Comparison of ENCODE assay signal across 20 cellular contexts in genomic region chr9:136014928-136015633, GRCh38. TPM values are rescaled to one million over a fixed set of nuclear protein-coding genes. Genes with fewer than 3 reads are reported as not detected.
DNase-seq lines count a peak whose midpoint lies in the region; FAIRE-seq and TF ChIP-seq lines count a peak whose summit lies in the region.
"Had no signal": no experiment of that assay in that cellular context is flagged by ENCODE, and none has a peak within 500 bp of the region (broad histone marks: within the 10 kb centered on the region; RNA-seq: fewer than 3 reads in every experiment).

No MANE protein-coding gene starts in this region.

- no peak overlapping the region for H3K27ac Mint-ChIP-seq in activated T-cell treated with anti-CD3 and anti-CD28 coated beads, Interleukin-2, amount 50 U/mL, for 24 hours
- H3K27ac Mint-ChIP-seq: activated T-helper 2 cell treated with anti-CD3 and anti-CD28 coated beads, Interferon-gamma antibody, Interleukin-2, Interleukin-4, amounts not matched to agents 10 μg/mL and 5 μg/mL and 100 μg/mL, durations not matched to agents 14 hours and 24 hours and 36 hours; stimulated activated naive CD8-positive, alpha-beta T cell treated with anti-CD3 and anti-CD28 coated beads, Interleukin-15, amount 100 ng/mL, for 72 hours had no signal

- no peaks in the 10 kb centered on the region for H3K9me3 ChIP-seq in OCI-LY7 (ENCODE audit: low read length)
- no peaks in the 10 kb centered on the region for H3K9me3 ChIP-seq in kidney (ENCODE audit: control insufficient read depth in 1 of 2, low read length in 2 of 2)
- H3K9me3 ChIP-seq in spleen, result no peaks in the 10 kb centered on the region
- H3K9me3 ChIP-seq: BLaER1, neutrophil had no signal

- DNase-seq in activated T-cell treated with anti-CD3 and anti-CD28 coated beads, Interleukin-2, amount 50 U/mL, for 24 hours, result peak; percentile 15
- no peak for DNase-seq in activated T-cell treated with anti-CD3 and anti-CD28 coated beads, Interleukin-2, amount 50 U/mL, for 48 hours
- DNase-seq in OCI-LY7 (ENCODE audit: low spot score) (no peak), kidney (peak; percentile 65), spleen (peak; percentile 60), NCI-H526 (lab: John Stamatoyannopoulos, UW) (no peak), UCSD-AML1 (lab: John Stamatoyannopoulos, UW; ENCODE audit: unreplicated experiment) (no peak), retina (no peak)
- DNase-seq: DND-41; Kasumi-1; NCI-H1694 treated with DMSO at 0.1 percent for 48 hours; NCI-H69; stimulated activated naive CD8-positive, alpha-beta T cell treated with anti-CD3 and anti-CD28 coated beads, Interleukin-15, amount 100 ng/mL, for 72 hours; SW 1271 had no signal

- no peaks in the 10 kb centered on the region for H3K79me2 ChIP-seq in OCI-LY7 (ENCODE audit: insufficient read depth, low read depth, low read length)

- no peak overlapping the region for H2AFZ ChIP-seq in OCI-LY7 (ENCODE audit: low read length)

- H3K27me3 ChIP-seq in spleen (replicated peaks in 1 of 7), result no peaks in the 10 kb centered on the region
- H3K27me3 ChIP-seq: BLaER1, neutrophil had no signal

- H3K4me3 ChIP-seq in OCI-LY7 (ENCODE audit: low read depth, low read length, poor library complexity, severe bottlenecking) (no peak overlapping the region), kidney (ENCODE audit: low read length in 2 of 2) (no peak overlapping the region), spleen (no peak overlapping the region)
- H3K4me3 ChIP-seq: BLaER1, GM12878, lung had no signal

- H3K27me3 Mint-ChIP-seq in activated T-cell treated with anti-CD3 and anti-CD28 coated beads, Interleukin-2, amount 50 U/mL, for 24 hours, result no peaks in the 10 kb centered on the region
- H3K27me3 Mint-ChIP-seq: stimulated activated naive CD8-positive, alpha-beta T cell treated with anti-CD3 and anti-CD28 coated beads, Interleukin-15, amount 100 ng/mL, for 72 hours had no signal

- H3K27ac ChIP-seq in OCI-LY7 (ENCODE audit: low read depth, low read length, poor library complexity, severe bottlenecking) (no peak overlapping the region), kidney (ENCODE audit: low read depth in 2 of 2, low read length in 2 of 2) (no peak overlapping the region), spleen (peak overlapping the region in 2 of 8 donors; percentile 7 to 57)
- H3K27ac ChIP-seq: BLaER1, neutrophil had no signal

- no peaks in the 10 kb centered on the region for H3K36me3 ChIP-seq in OCI-LY7 (ENCODE audit: insufficient read depth, low read length)
- no peaks in the 10 kb centered on the region for H3K36me3 ChIP-seq in kidney (ENCODE audit: control insufficient read depth in 1 of 2, insufficient read depth in 2 of 2, low read length in 2 of 2)
- H3K36me3 ChIP-seq in spleen, result peaks cover 0 to 84% (median 13%) of the 10 kb centered on the region in 6 donors
- H3K36me3 ChIP-seq: BLaER1 had no signal

- 78 to 82% (median 80%) methylated on average over 9 to 19 of the region's 19 CpGs for WGBS in spleen, 5 donors

- TF ChIP-seq CTCF in OCI-LY7 (conservative IDR thresholded peaks at IDR 0.05; ENCODE audit: low read length) (no peak), kidney (IDR thresholded peaks at IDR 0.05; ENCODE audit: borderline replicate concordance, extremely low read depth, insufficient read depth) (no peak), spleen (IDR thresholded peaks at IDR 0.05 in 8 of 11, conservative IDR thresholded peaks at IDR 0.05 in 3 of 11) (no peak)

- no peaks in the 10 kb centered on the region for H3K9me3 Mint-ChIP-seq in activated T-cell treated with anti-CD3 and anti-CD28 coated beads, Interleukin-2, amount 50 U/mL, for 24 hours
- H3K9me3 Mint-ChIP-seq: activated T-helper 2 cell treated with anti-CD3 and anti-CD28 coated beads, Interferon-gamma antibody, Interleukin-2, Interleukin-4, amounts not matched to agents 10 μg/mL and 5 μg/mL and 100 μg/mL, durations not matched to agents 14 hours and 24 hours and 36 hours; stimulated activated naive CD8-positive, alpha-beta T cell treated with anti-CD3 and anti-CD28 coated beads, Interleukin-15, amount 100 ng/mL, for 72 hours had no signal

- no TSS peak for BruUV-seq in OCI-LY7 (replicated peaks; lab: Mats Ljungman, UMichigan)

- peak overlapping the region; percentile 91 for H3K4me2 ChIP-seq in OCI-LY7 (ENCODE audit: low read length)
- H3K4me2 ChIP-seq: BLaER1 had no signal

- no peak overlapping the region for H3K4me3 Mint-ChIP-seq in activated T-cell treated with anti-CD3 and anti-CD28 coated beads, Interleukin-2, amount 50 U/mL, for 24 hours
- H3K4me3 Mint-ChIP-seq: stimulated activated naive CD8-positive, alpha-beta T cell treated with anti-CD3 and anti-CD28 coated beads, Interleukin-15, amount 100 ng/mL, for 72 hours had no signal

- peaks cover 4% of the 10 kb centered on the region for H3K36me3 Mint-ChIP-seq in activated T-cell treated with anti-CD3 and anti-CD28 coated beads, Interleukin-2, amount 50 U/mL, for 24 hours (ENCODE audit: low read depth)

- CTCF ChIA-PET in OCI-LY7 (lab: Charles Lee; ENCODE audit: unreplicated experiment), result no interaction called here

- H3K4me1 ChIP-seq in OCI-LY7 (ENCODE audit: insufficient read depth, low read length, poor library complexity, severe bottlenecking), result peaks cover 64% of the 10 kb centered on the region
- peaks cover 0 to 2% of the 10 kb centered on the region in 2 donors for H3K4me1 ChIP-seq in kidney (ENCODE audit: control insufficient read depth in 1 of 2, insufficient read depth in 1 of 2, low read depth in 1 of 2, low read length in 2 of 2)
- peaks cover 0 to 62% (median 33%) of the 10 kb centered on the region in 6 donors for H3K4me1 ChIP-seq in spleen

- intact Hi-C loops in OCI-LY7 (cut with micrococcal nuclease; ENCODE audit: unreplicated experiment), result loop anchor here (5.0 kb wide), 1 partner anchor 227 kb away; no protein-coding TSS in a partner anchor
- intact Hi-C loops in kidney (cut with DNase I), result no loop called here
- intact Hi-C loops in spleen (cut with DNase I; ENCODE audit: low total_unique reads), result no loop called here

- H3K4me1 Mint-ChIP-seq in activated T-cell treated with anti-CD3 and anti-CD28 coated beads, Interleukin-2, amount 50 U/mL, for 24 hours (ENCODE audit: low read depth), result peaks cover under 1% of the 10 kb centered on the region

- no peak for FAIRE-seq in kidney (lab: Jason Lieb, UNC)
- FAIRE-seq: bronchial epithelial cell, GM12878 had no signal

- POLR2A ChIA-PET in OCI-LY7 (lab: Charles Lee), result interaction anchor here (0.6 kb wide), 1 partner anchor 1924 kb away, joined by 4 read pairs; no protein-coding TSS in a partner anchor

- H3K9me2 ChIP-seq in OCI-LY7 (ENCODE audit: insufficient read depth, low read length), result no peaks in the 10 kb centered on the region

- TF ChIP-seq POLR2A in spleen (IDR thresholded peaks at IDR 0.05), result no peak

- no peaks in the 10 kb centered on the region for H4K20me1 ChIP-seq in OCI-LY7 (ENCODE audit: insufficient read depth, low read length)
- H4K20me1 ChIP-seq: BLaER1 had no signal

- no peak overlapping the region for H3K9ac ChIP-seq in kidney (ENCODE audit: low read length in 2 of 2)
- H3K9ac ChIP-seq: BLaER1 had no signal

RNA-seq across cellular contexts. Expression of gene UBAC1, which starts 53.9 kb away (rescaled TPM):
- 59.2 and 75.7 TPM in 2 replicates for total RNA-seq in OCI-LY7 (2014; rRNA removed; shearing (Covaris generic))
- total RNA-seq in OCI-LY7 (2022), result 42.3 and 42.4 TPM in 2 replicates
- 40.2 TPM for total RNA-seq in kidney
- 52.6 TPM for polyA plus RNA-seq in kidney (ENCODE audit: insufficient read depth, low read depth, low replicate concordance)
- 10 to 100 TPM; 32.3 to 45.8 (median 34.0) TPM for total RNA-seq in spleen
- polyA plus RNA-seq in spleen, result 10 to 100 TPM; 28.0 to 45.3 (median 35.0) TPM

Comparison
In these comparisons a context has a peak if more than half of its experiments do, and no peak if none do; other contexts are left out.
1. DNase-seq: peak in activated T-cell treated with anti-CD3 and anti-CD28 coated beads, Interleukin-2, amount 50 U/mL, for 24 hours (single experiment), kidney (single experiment) and spleen (single experiment); none in activated T-cell treated with anti-CD3 and anti-CD28 coated beads, Interleukin-2, amount 50 U/mL, for 48 hours (0 of 2), OCI-LY7 (single experiment), NCI-H526 (0 of 2), UCSD-AML1 (single experiment) and retina (single experiment).